ENCODE assay signal across 1 cellular context in the genomic region with DNA sequence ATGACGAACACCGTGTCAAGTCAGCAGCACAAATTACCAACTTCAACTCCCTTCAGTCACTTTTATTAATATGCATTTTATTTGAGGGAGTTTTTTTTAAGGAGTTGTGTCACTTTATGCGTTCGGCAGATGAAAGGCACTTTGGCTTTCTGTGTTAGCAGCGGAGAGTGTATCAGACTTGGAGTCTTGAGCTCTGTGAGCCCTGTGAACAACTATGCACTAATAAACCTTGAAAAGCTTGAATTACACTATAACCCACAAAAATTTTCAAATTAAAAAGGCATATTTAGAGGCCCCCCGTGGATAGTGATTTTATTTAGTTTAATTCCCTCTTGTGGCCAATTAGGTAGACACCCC.
TF ChIP-seq lines count a peak whose summit lies in the region.

No MANE protein-coding gene starts in this region.

TF ChIP-seq in IMR-90, 13 proteins besides CTCF, POLR2A, EP300 and RAD21:
- TF ChIP-seq NFE2L2 (IDR thresholded peaks at IDR 0.05; ENCODE audit: low read depth, low read length) (no peak), CHD1 (IDR thresholded peaks at IDR 0.05; ENCODE audit: low read depth, low read length) (no peak), RCOR1 (IDR thresholded peaks at IDR 0.05; ENCODE audit: insufficient replicate concordance, low read length) (no peak), MAFK (IDR thresholded peaks at IDR 0.05; ENCODE audit: low read depth, low read length) (no peak), BHLHE40 (IDR thresholded peaks at IDR 0.05; ENCODE audit: low read depth, low read length) (no peak), CEBPB (IDR thresholded peaks at IDR 0.05; ENCODE audit: low read depth, low read length) (no peak), RFX5 (IDR thresholded peaks at IDR 0.05; ENCODE audit: low read depth, low read length) (no peak), MXI1 (IDR thresholded peaks at IDR 0.05; ENCODE audit: borderline replicate concordance, low read depth, low read length) (no peak), MAZ (IDR thresholded peaks at IDR 0.05; ENCODE audit: borderline replicate concordance, low read depth, low read length) (no peak), SMC3 (IDR thresholded peaks at IDR 0.05; ENCODE audit: low read depth, low read length) (no peak), FOS (IDR thresholded peaks at IDR 0.05; ENCODE audit: low read depth, low read length) (no peak)
- TF ChIP-seq, protein P1, sequence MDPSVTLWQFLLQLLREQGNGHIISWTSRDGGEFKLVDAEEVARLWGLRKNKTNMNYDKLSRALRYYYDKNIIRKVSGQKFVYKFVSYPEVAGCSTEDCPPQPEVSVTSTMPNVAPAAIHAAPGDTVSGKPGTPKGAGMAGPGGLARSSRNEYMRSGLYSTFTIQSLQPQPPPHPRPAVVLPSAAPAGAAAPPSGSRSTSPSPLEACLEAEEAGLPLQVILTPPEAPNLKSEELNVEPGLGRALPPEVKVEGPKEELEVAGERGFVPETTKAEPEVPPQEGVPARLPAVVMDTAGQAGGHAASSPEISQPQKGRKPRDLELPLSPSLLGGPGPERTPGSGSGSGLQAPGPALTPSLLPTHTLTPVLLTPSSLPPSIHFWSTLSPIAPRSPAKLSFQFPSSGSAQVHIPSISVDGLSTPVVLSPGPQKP (IDR thresholded peaks at IDR 0.05; ENCODE audit: borderline replicate concordance, low read depth, low read length): no peak
- TF ChIP-seq, protein P2, sequence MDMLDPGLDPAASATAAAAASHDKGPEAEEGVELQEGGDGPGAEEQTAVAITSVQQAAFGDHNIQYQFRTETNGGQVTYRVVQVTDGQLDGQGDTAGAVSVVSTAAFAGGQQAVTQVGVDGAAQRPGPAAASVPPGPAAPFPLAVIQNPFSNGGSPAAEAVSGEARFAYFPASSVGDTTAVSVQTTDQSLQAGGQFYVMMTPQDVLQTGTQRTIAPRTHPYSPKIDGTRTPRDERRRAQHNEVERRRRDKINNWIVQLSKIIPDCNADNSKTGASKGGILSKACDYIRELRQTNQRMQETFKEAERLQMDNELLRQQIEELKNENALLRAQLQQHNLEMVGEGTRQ (IDR thresholded peaks at IDR 0.05; ENCODE audit: low read depth, low read length): no peak
